25 cellular contexts compared by ENCODE assay signal in genomic region chr3:162150790-162151189, GRCh38.
DNase-seq lines count a peak whose midpoint lies in the region; ATAC-seq, FAIRE-seq and TF ChIP-seq lines count a peak whose summit lies in the region.
"Had no signal": no experiment of that assay in that cellular context is flagged by ENCODE, and none has a peak within 500 bp of the region (broad histone marks: within the 10 kb centered on the region; RNA-seq: fewer than 3 reads in every experiment).

No MANE protein-coding gene starts in this region.

- H3K9ac ChIP-seq in HepG2 (ENCODE audit: insufficient read depth, low read depth, low read length) (no peak overlapping the region), K562 (ENCODE audit: insufficient read depth in 1 of 2, low read depth in 2 of 2, low read length in 2 of 2) (no peak overlapping the region)
- H3K9ac ChIP-seq: BLaER1 had no signal

- ATAC-seq in HepG2 (no peak), right lobe of liver (no peak), K562 (no peak), GM21786 (IDR thresholded peaks at IDR 0.05; ENCODE audit: unreplicated experiment) (no peak)
- no peak for ATAC-seq in naive thymus-derived CD8-positive, alpha-beta T cell
- ATAC-seq: GM12878 had no signal

- H3K4me3 Mint-ChIP-seq in naive thymus-derived CD8-positive, alpha-beta T cell: no peak overlapping the region
- H3K4me3 Mint-ChIP-seq: CD14-positive monocyte; CD4-positive, alpha-beta memory T cell; CD4-positive, CD25-positive, alpha-beta regulatory T cell; CD8-positive, alpha-beta memory T cell had no signal

- no peaks in the 10 kb centered on the region for H3K36me3 ChIP-seq in HepG2 (replicated peaks in 1 of 2; ENCODE audit: control insufficient read depth in 1 of 2, insufficient read depth in 2 of 2, low read length in 2 of 2)
- H3K36me3 ChIP-seq in right lobe of liver: no peaks in the 10 kb centered on the region
- no peaks in the 10 kb centered on the region for H3K36me3 ChIP-seq in K562 (ENCODE audit: control insufficient read depth, insufficient read depth, low read length)
- H3K36me3 ChIP-seq: BE2C, BLaER1 had no signal

- no peaks in the 10 kb centered on the region for H3K79me2 ChIP-seq in HepG2 (ENCODE audit: insufficient read depth, low read length)
- no peaks in the 10 kb centered on the region for H3K79me2 ChIP-seq in K562 (ENCODE audit: control insufficient read depth, insufficient read depth, low read length)

- H3K4me1 Mint-ChIP-seq in naive thymus-derived CD8-positive, alpha-beta T cell: no peaks in the 10 kb centered on the region
- H3K4me1 Mint-ChIP-seq: CD14-positive monocyte; CD4-positive, alpha-beta memory T cell; CD4-positive, CD25-positive, alpha-beta regulatory T cell; CD8-positive, alpha-beta memory T cell had no signal

- H3K9me3 ChIP-seq in HepG2 (ENCODE audit: low read length) (no peaks in the 10 kb centered on the region), right lobe of liver (no peaks in the 10 kb centered on the region), K562 (replicated peaks; ENCODE audit: control insufficient read depth, insufficient read depth, low read depth, low read length) (no peaks in the 10 kb centered on the region)
- H3K9me3 ChIP-seq: BE2C, BLaER1 had no signal

- H3K4me3 ChIP-seq in HepG2 (replicated peaks in 1 of 3; ENCODE audit: insufficient read depth in 1 of 3, low read depth in 2 of 3, low read length in 3 of 3) (no peak overlapping the region), right lobe of liver (no peak overlapping the region), K562 (no peak overlapping the region)
- H3K4me3 ChIP-seq: BLaER1, GM12878 had no signal

- H4K20me1 ChIP-seq in HepG2 (ENCODE audit: insufficient read depth, low read length) (no peaks in the 10 kb centered on the region), K562 (replicated peaks; ENCODE audit: control insufficient read depth, insufficient read depth, low read length) (no peaks in the 10 kb centered on the region)
- H4K20me1 ChIP-seq: BLaER1 had no signal

- H3K27ac Mint-ChIP-seq in naive thymus-derived CD8-positive, alpha-beta T cell: no peak overlapping the region
- H3K27ac Mint-ChIP-seq: CD14-positive monocyte; CD4-positive, alpha-beta memory T cell; CD4-positive, CD25-positive, alpha-beta regulatory T cell; CD8-positive, alpha-beta memory T cell had no signal

- TF ChIP-seq POLR2A in HepG2 (IDR thresholded peaks at IDR 0.05; ENCODE audit: insufficient read depth in 1 of 2, low read depth in 2 of 2, low read length in 2 of 2) (no peak), right lobe of liver (IDR thresholded peaks at IDR 0.05) (no peak), K562 (conservative IDR thresholded peaks at IDR 0.05) (no peak)

- H3K36me3 Mint-ChIP-seq in naive thymus-derived CD8-positive, alpha-beta T cell: no peaks in the 10 kb centered on the region
- H3K36me3 Mint-ChIP-seq: CD14-positive monocyte; CD4-positive, alpha-beta memory T cell; CD4-positive, CD25-positive, alpha-beta regulatory T cell; CD8-positive, alpha-beta memory T cell had no signal

- H3K27ac ChIP-seq in HepG2 (ENCODE audit: extremely low read length, insufficient read depth, low read length): no peak overlapping the region
- H3K27ac ChIP-seq in right lobe of liver: no peak overlapping the region
- H3K27ac ChIP-seq in K562 (ENCODE audit: extremely low read depth, low read depth, low read length): no peak overlapping the region
- H3K27ac ChIP-seq: 22Rv1, BLaER1 had no signal

- TF ChIP-seq CTCF in HepG2 (CRISPR knock-in tag; IDR thresholded peaks at IDR 0.05) (no peak), right lobe of liver (IDR thresholded peaks at IDR 0.05) (no peak), K562 (IDR thresholded peaks at IDR 0.05 in 2 of 3, conservative IDR thresholded peaks at IDR 0.05 in 1 of 3; ENCODE audit: insufficient read depth in 2 of 3, low read depth in 1 of 3, low read length in 3 of 3) (no peak)

- POLR2A ChIA-PET in HepG2 (lab: Yijun Ruan, JAX): no interaction called here
- POLR2A ChIA-PET in K562 (lab: Yijun Ruan, JAX): no interaction called here
- POLR2A ChIA-PET in naive thymus-derived CD8-positive, alpha-beta T cell (lab: Charles Lee): no interaction called here

- H2AFZ ChIP-seq in HepG2 (ENCODE audit: low read length): no peak overlapping the region
- no peak overlapping the region for H2AFZ ChIP-seq in K562 (ENCODE audit: low read depth, low read length)

- DNase-seq in HepG2 (ENCODE audit: low spot score): no peak
- no peak for DNase-seq in right lobe of liver
- DNase-seq in K562 (ENCODE audit: extremely low read depth in 1 of 4, low spot score in 3 of 4): no peak
- DNase-seq in naive thymus-derived CD8-positive, alpha-beta T cell: no peak
- DNase-seq: ACHN; BE2C; C1 segment of cervical spinal cord; CD4-positive, alpha-beta memory T cell; CD4-positive, CD25-positive, alpha-beta regulatory T cell; CD8-positive, alpha-beta memory T cell; COR-L47; DMS 273 treated with DMSO at 0.1 percent for 48 hours; DMS153; DMS53; DMS79; DND-41; EL; GDM1 had no signal

- no TSS peak for BruUV-seq in HepG2 (replicated peaks; lab: Mats Ljungman, UMichigan)
- BruUV-seq in K562 (replicated peaks; lab: Mats Ljungman, UMichigan): no TSS peak

- H3K4me2 ChIP-seq in HepG2 (ENCODE audit: low read depth, low read length) (no peak overlapping the region), K562 (ENCODE audit: insufficient read depth, low read length) (no peak overlapping the region)
- H3K4me2 ChIP-seq: BLaER1 had no signal

- TF ChIP-seq EP300 in HepG2 (IDR thresholded peaks at IDR 0.05; ENCODE audit: low read depth in 2 of 2, low read length in 2 of 2) (no peak), HepG2 (CRISPR knock-in tag; IDR thresholded peaks at IDR 0.05; ENCODE audit: borderline replicate concordance) (no peak), K562 (IDR thresholded peaks at IDR 0.05; ENCODE audit: low read length) (no peak)

- TF ChIP-seq RAD21 in HepG2 (CRISPR knock-in tag; IDR thresholded peaks at IDR 0.05): no peak
- TF ChIP-seq RAD21 in K562 (CRISPR knock-in tag; conservative IDR thresholded peaks at IDR 0.05 in 1 of 2, IDR thresholded peaks at IDR 0.05 in 1 of 2): no peak

- CTCF ChIA-PET in HepG2 (lab: Yijun Ruan, JAX; ENCODE audit: low intra/inter-chr PET ratio, low total read pairs) (no interaction called here), K562 (lab: Yijun Ruan, JAX; ENCODE audit: low intra/inter-chr PET ratio) (no interaction called here)

- no peak for FAIRE-seq in HepG2 (lab: Jason Lieb, UNC)
- FAIRE-seq in K562 (lab: Jason Lieb, UNC): no peak
- FAIRE-seq: GM12878, GM12892, GM18507 had no signal

- in situ Hi-C loops in HepG2 (cut with HindIII; ENCODE audit: extremely low pct_ligation_motif_present, low pct_unique_long_range_greater_than_20kb) (loop anchor here (5.0 kb wide), 1 partner anchor 87 kb away; no protein-coding TSS in a partner anchor), K562 (cut with MboI) (no loop called here)

- H3K4me1 ChIP-seq in HepG2 (ENCODE audit: insufficient read depth, low read length) (peaks cover 5% of the 10 kb centered on the region; the same call in 1 of the 2 replicates), right lobe of liver (no peaks in the 10 kb centered on the region), K562 (replicated peaks in 1 of 2; ENCODE audit: control insufficient read depth in 2 of 2, insufficient read depth in 2 of 2, low read length in 2 of 2) (no peaks in the 10 kb centered on the region)
- H3K4me1 ChIP-seq: BE2C, BLaER1 had no signal

- intact Hi-C loops in HepG2 (cut with micrococcal nuclease; ENCODE audit: unreplicated experiment) (no loop called here), right lobe of liver (cut with DNase I) (no loop called here), K562 (cut with micrococcal nuclease) (no loop called here)

- no peaks in the 10 kb centered on the region for H3K27me3 Mint-ChIP-seq in naive thymus-derived CD8-positive, alpha-beta T cell
- H3K27me3 Mint-ChIP-seq: CD4-positive, alpha-beta memory T cell; CD4-positive, CD25-positive, alpha-beta regulatory T cell; CD8-positive, alpha-beta memory T cell had no signal

- H3K9me3 Mint-ChIP-seq in naive thymus-derived CD8-positive, alpha-beta T cell: no peaks in the 10 kb centered on the region
- H3K9me3 Mint-ChIP-seq: CD14-positive monocyte had no signal

- H3K27me3 ChIP-seq in HepG2 (ENCODE audit: control insufficient read depth in 1 of 2, insufficient read depth in 2 of 2, low read length in 2 of 2) (no peaks in the 10 kb centered on the region), right lobe of liver (no peaks in the 10 kb centered on the region), K562 (ENCODE audit: control insufficient read depth in 2 of 2, insufficient read depth in 2 of 2, low read length in 2 of 2) (no peaks in the 10 kb centered on the region)
- H3K27me3 ChIP-seq: BE2C, BLaER1 had no signal

- H3K9me1 ChIP-seq in K562 (ENCODE audit: control insufficient read depth, insufficient read depth, low read length): no peaks in the 10 kb centered on the region

TF ChIP-seq in HepG2, 621 proteins besides CTCF, POLR2A, EP300 and RAD21 (continues in another document):
- TF ChIP-seq ZNF441 (CRISPR knock-in tag; IDR thresholded peaks at IDR 0.05; ENCODE audit: borderline replicate concordance) (no peak), MAFK (conservative IDR thresholded peaks at IDR 0.05 in 1 of 2, IDR thresholded peaks at IDR 0.05 in 1 of 2; ENCODE audit: low read length in 2 of 2) (peak; percentile 36 to 74; a peak in 2 of 4 replicates)

TF ChIP-seq in K562, 482 proteins besides CTCF, POLR2A, EP300 and RAD21:
- TF ChIP-seq ASH1L (IDR thresholded peaks at IDR 0.05; ENCODE audit: borderline replicate concordance, low read depth, partially characterized antibody) (no peak), ZNF316 (IDR thresholded peaks at IDR 0.05) (peak; percentile 45; the same call in 1 of the 2 replicates)

Comparison
In these comparisons a context has a peak if more than half of its experiments do, and no peak if none do; other contexts are left out.
1. Of the 241 proteins assayed by ChIP-seq in both HepG2 and K562: peak only in HepG2: MAFF and MAFK; only in K562: none; in both: none; in neither: 239.